Comparison of ENCODE assay signal across 21 cellular contexts in the genomic region with DNA sequence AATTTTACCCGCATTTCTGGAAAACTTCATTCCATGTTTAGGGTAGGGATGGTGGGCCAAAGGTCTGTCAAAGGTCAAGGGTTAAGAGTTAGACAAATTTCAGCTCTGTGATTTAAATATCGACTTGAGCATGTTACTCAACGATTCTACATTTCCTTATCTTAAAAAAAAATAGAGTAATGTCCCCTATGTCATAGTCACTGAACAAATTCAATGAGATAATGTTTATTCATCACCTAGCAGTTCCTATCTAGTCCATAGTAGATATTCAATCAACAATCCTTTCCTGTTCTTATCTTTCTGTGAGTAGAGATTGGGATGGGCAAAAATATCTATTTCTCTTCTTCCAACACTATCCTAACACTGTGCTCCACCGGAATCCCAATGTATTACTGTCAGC. TPM values are rescaled to one million over a fixed set of nuclear protein-coding genes. Genes with fewer than 3 reads are reported as not detected.
DNase-seq lines count a peak whose midpoint lies in the region; ATAC-seq, FAIRE-seq and TF ChIP-seq lines count a peak whose summit lies in the region.
"Had no signal": no experiment of that assay in that cellular context is flagged by ENCODE, and none has a peak within 500 bp of the region (broad histone marks: within the 10 kb centered on the region; RNA-seq: fewer than 3 reads in every experiment).

No MANE protein-coding gene starts in this region.

- no peak overlapping the region for H3K18ac ChIP-seq in IMR-90 (ENCODE audit: low read depth, low read length)

- H3K4me2 ChIP-seq in HepG2 (ENCODE audit: low read depth, low read length) (no peak overlapping the region), IMR-90 (ENCODE audit: low read depth, low read length) (no peak overlapping the region), endothelial cell of umbilical vein (ENCODE audit: insufficient read depth, low read length) (peak overlapping the region; percentile 51)

- CTCF ChIA-PET in HepG2 (lab: Yijun Ruan, JAX; ENCODE audit: low intra/inter-chr PET ratio, low total read pairs) (no interaction called here), IMR-90 (lab: Yijun Ruan, JAX) (no interaction called here), endothelial cell of umbilical vein (lab: Charles Lee) (interaction anchor here (1.4 to 2.5 kb wide), 2 partner anchors 14 to 26 kb away, joined by 6 to 14 read pairs; no protein-coding TSS in a partner anchor)

- H3K27me3 ChIP-seq in liver (ENCODE audit: control insufficient read depth in 4 of 4, insufficient read depth in 4 of 4, low read length in 3 of 4): no peaks in the 10 kb centered on the region
- H3K27me3 ChIP-seq in HepG2 (ENCODE audit: control insufficient read depth in 1 of 2, insufficient read depth in 2 of 2, low read length in 2 of 2): peaks cover 0 to 4% of the 10 kb centered on the region in 2 experiments; a peak in 1 of 5 replicates
- H3K27me3 ChIP-seq in IMR-90 (ENCODE audit: control insufficient read depth, insufficient read depth, low read length): no peaks in the 10 kb centered on the region
- no peaks in the 10 kb centered on the region for H3K27me3 ChIP-seq in endothelial cell of umbilical vein (ENCODE audit: control insufficient read depth in 2 of 2, insufficient read depth in 2 of 2, low read length in 2 of 2)
- H3K27me3 ChIP-seq in skeletal muscle tissue (ENCODE audit: control insufficient read depth in 3 of 3, insufficient read depth in 3 of 3, low read length in 3 of 3): peaks cover 5 to 7% (median 7%) of the 10 kb centered on the region in 3 donors
- H3K27me3 ChIP-seq: SJCRH30 had no signal

- no peak overlapping the region for H3K9ac ChIP-seq in liver (ENCODE audit: low read depth in 1 of 2, low read length in 2 of 2)
- no peak overlapping the region for H3K9ac ChIP-seq in HepG2 (ENCODE audit: insufficient read depth, low read depth, low read length)
- H3K9ac ChIP-seq in IMR-90 (ENCODE audit: low read depth, low read length): no peak overlapping the region
- no peak overlapping the region for H3K9ac ChIP-seq in endothelial cell of umbilical vein (replicated peaks; ENCODE audit: extremely low read depth, insufficient read depth, low read length)
- no peak overlapping the region for H3K9ac ChIP-seq in skeletal muscle tissue (ENCODE audit: low read depth in 1 of 3, low read length in 3 of 3)

- H2BK20ac ChIP-seq in IMR-90 (ENCODE audit: low read depth, low read length): no peak overlapping the region

- H3K9me1 ChIP-seq in IMR-90 (ENCODE audit: insufficient read depth, low read length): peaks cover 8% of the 10 kb centered on the region
- H3K9me1 ChIP-seq in endothelial cell of umbilical vein (replicated peaks; ENCODE audit: control insufficient read depth, extremely low read depth, insufficient read depth, low read length): no peaks in the 10 kb centered on the region

- intact Hi-C loops in HepG2 (cut with micrococcal nuclease; ENCODE audit: unreplicated experiment) (no loop called here), IMR-90 (cut with micrococcal nuclease) (no loop called here), endothelial cell of umbilical vein (cut with micrococcal nuclease) (loop anchor here (10.0 kb wide), 1 partner anchor 796 kb away; no protein-coding TSS in a partner anchor)

- H3K36me3 ChIP-seq in liver (ENCODE audit: control insufficient read depth in 4 of 4, insufficient read depth in 3 of 4, low read depth in 1 of 4, low read length in 3 of 4) (no peaks in the 10 kb centered on the region), HepG2 (replicated peaks in 1 of 2; ENCODE audit: control insufficient read depth in 1 of 2, insufficient read depth in 2 of 2, low read length in 2 of 2) (no peaks in the 10 kb centered on the region), IMR-90 (ENCODE audit: control insufficient read depth, insufficient read depth, low read length) (no peaks in the 10 kb centered on the region), endothelial cell of umbilical vein (ENCODE audit: control insufficient read depth in 2 of 2, extremely low read depth in 1 of 2, insufficient read depth in 2 of 2, low read length in 2 of 2) (no peaks in the 10 kb centered on the region), skeletal muscle tissue (ENCODE audit: control insufficient read depth in 3 of 3, insufficient read depth in 3 of 3, low read length in 3 of 3) (no peaks in the 10 kb centered on the region)
- H3K36me3 ChIP-seq: SJCRH30 had no signal

- no peak overlapping the region for H2BK5ac ChIP-seq in IMR-90 (ENCODE audit: low read depth, low read length, poor library complexity, severe bottlenecking)

- no peak for FAIRE-seq in HepG2 (lab: Jason Lieb, UNC)
- FAIRE-seq in endothelial cell of umbilical vein (lab: Jason Lieb, UNC): no peak
- FAIRE-seq: RCC 7860 had no signal

- no peaks in the 10 kb centered on the region for H3K9me3 ChIP-seq in liver (ENCODE audit: control insufficient read depth in 4 of 4, low read length in 3 of 4)
- H3K9me3 ChIP-seq in HepG2 (ENCODE audit: low read length): no peaks in the 10 kb centered on the region
- H3K9me3 ChIP-seq in IMR-90 (ENCODE audit: control insufficient read depth, insufficient read depth, low read length): no peaks in the 10 kb centered on the region
- H3K9me3 ChIP-seq in endothelial cell of umbilical vein (replicated peaks; ENCODE audit: control insufficient read depth, insufficient read depth, low read length): no peaks in the 10 kb centered on the region
- H3K9me3 ChIP-seq in skeletal muscle tissue (ENCODE audit: control insufficient read depth in 3 of 3, low read length in 3 of 3): no peaks in the 10 kb centered on the region
- H3K9me3 ChIP-seq: SJCRH30 had no signal

- H2AK5ac ChIP-seq in IMR-90 (ENCODE audit: low read depth, low read length): no peak overlapping the region

- TF ChIP-seq EP300 in HepG2 (IDR thresholded peaks at IDR 0.05; ENCODE audit: low read depth in 2 of 2, low read length in 2 of 2) (no peak), HepG2 (CRISPR knock-in tag; IDR thresholded peaks at IDR 0.05; ENCODE audit: borderline replicate concordance) (no peak)

- H3K4ac ChIP-seq in IMR-90 (ENCODE audit: low read depth, low read length): peak overlapping the region; percentile 9; the same call in 1 of the 2 replicates

- WGBS in liver: 42% methylated on average over 4 of the region's 4 CpGs
- under 1% methylated on average over 4 of the region's 4 CpGs for WGBS in HepG2 (ENCODE audit: low lambda C conversion rate)
- no CpG with 5 or more reads among the region's 4 CpGs for WGBS in IMR-90 (ENCODE audit: extremely low coverage in 2 of 2, insufficient read length in 1 of 2), 2 experiments

- H4K20me1 ChIP-seq in HepG2 (ENCODE audit: insufficient read depth, low read length) (no peaks in the 10 kb centered on the region), IMR-90 (ENCODE audit: insufficient read depth, low read length) (no peaks in the 10 kb centered on the region; the same call in 1 of the 2 replicates), endothelial cell of umbilical vein (replicated peaks; ENCODE audit: control insufficient read depth, extremely low read depth, insufficient read depth, low read length) (no peaks in the 10 kb centered on the region)

- H2AK9ac ChIP-seq in IMR-90 (replicated peaks; ENCODE audit: low read depth, low read length, poor library complexity): no peak overlapping the region

- H3K4me3 ChIP-seq in liver (ENCODE audit: low read depth in 1 of 3, low read length in 3 of 3) (no peak overlapping the region), HepG2 (replicated peaks in 1 of 3; ENCODE audit: insufficient read depth in 1 of 3, low read depth in 2 of 3, low read length in 3 of 3) (no peak overlapping the region), IMR-90 (ENCODE audit: insufficient read depth, low read depth, low read length) (no peak overlapping the region), endothelial cell of umbilical vein (replicated peaks in 1 of 3; ENCODE audit: insufficient read depth in 1 of 3, low read depth in 1 of 3, low read length in 3 of 3) (no peak overlapping the region), skeletal muscle tissue (ENCODE audit: low read length in 3 of 3) (no peak overlapping the region)
- H3K4me3 ChIP-seq: SJCRH30 had no signal

- TF ChIP-seq RAD21 in liver (IDR thresholded peaks at IDR 0.05) (no peak), HepG2 (CRISPR knock-in tag; IDR thresholded peaks at IDR 0.05) (no peak), IMR-90 (IDR thresholded peaks at IDR 0.05; ENCODE audit: low read length) (no peak)

- no peak overlapping the region for H4K91ac ChIP-seq in IMR-90 (ENCODE audit: insufficient read depth, low read depth, low read length)

- H2BK15ac ChIP-seq in IMR-90 (ENCODE audit: low read depth, low read length): no peak overlapping the region

- H3K56ac ChIP-seq in IMR-90 (ENCODE audit: extremely low read depth, insufficient read depth, low read length): no peak overlapping the region

- no peak overlapping the region for H4K5ac ChIP-seq in IMR-90 (ENCODE audit: low read depth, low read length)

- ATAC-seq in HepG2 (no peak), IMR-90 (ENCODE audit: low read depth) (no peak), GM21360 (IDR thresholded peaks at IDR 0.05; ENCODE audit: unreplicated experiment) (no peak), GM18511 (IDR thresholded peaks at IDR 0.05; ENCODE audit: unreplicated experiment) (no peak)

- no peak overlapping the region for H4K8ac ChIP-seq in IMR-90 (ENCODE audit: low read depth in 2 of 2, low read length in 2 of 2)

- H3K27ac ChIP-seq in liver (ENCODE audit: low read depth in 1 of 2, low read length in 2 of 2) (peak overlapping the region in 1 of 2 donors; percentile 49), HepG2 (ENCODE audit: extremely low read length, insufficient read depth, low read length) (no peak overlapping the region), IMR-90 (ENCODE audit: insufficient read depth, low read length) (no peak overlapping the region), endothelial cell of umbilical vein (ENCODE audit: insufficient read depth, low read depth, low read length) (peak overlapping the region; percentile 25), skeletal muscle tissue (ENCODE audit: low read depth, low read length) (peak overlapping the region; percentile 55)
- H3K27ac ChIP-seq: SJCRH30 had no signal

- POLR2A ChIA-PET in HepG2 (lab: Yijun Ruan, JAX): no interaction called here
- POLR2A ChIA-PET in IMR-90 (lab: Charles Lee; ENCODE audit: unreplicated experiment): no interaction called here
- POLR2A ChIA-PET in endothelial cell of umbilical vein (lab: Charles Lee): no interaction called here

- in situ Hi-C loops in HepG2 (cut with HindIII; ENCODE audit: extremely low pct_ligation_motif_present, low pct_unique_long_range_greater_than_20kb): no loop called here
- in situ Hi-C loops in IMR-90 (cut with MboI; ENCODE audit: low sequenced_read_pairs): loop anchor here (25.0 kb wide), 1 partner anchor 736 kb away; no protein-coding TSS in a partner anchor

- dilution Hi-C loops in IMR-90 (cut with HindIII; ENCODE audit: low sequenced_read_pairs, unreplicated experiment): no loop called here
- dilution Hi-C loops in endothelial cell of umbilical vein (cut with MboI; ENCODE audit: extremely low pct_ligation_motif_present, low sequenced_read_pairs): no loop called here

- H2AFZ ChIP-seq in HepG2 (ENCODE audit: low read length) (no peak overlapping the region), IMR-90 (replicated peaks; ENCODE audit: low read length, poor library complexity) (no peak overlapping the region), endothelial cell of umbilical vein (ENCODE audit: low read depth, low read length) (peak overlapping the region; percentile 79)

- H3K4me1 ChIP-seq in liver (ENCODE audit: control insufficient read depth in 4 of 4, insufficient read depth in 4 of 4, low read length in 3 of 4): peaks cover 8 to 30% (median 15%) of the 10 kb centered on the region in 4 donors
- H3K4me1 ChIP-seq in HepG2 (ENCODE audit: insufficient read depth, low read length): no peaks in the 10 kb centered on the region
- H3K4me1 ChIP-seq in IMR-90 (ENCODE audit: control insufficient read depth, insufficient read depth, low read length): peaks cover 10% of the 10 kb centered on the region
- peaks cover 26% of the 10 kb centered on the region for H3K4me1 ChIP-seq in endothelial cell of umbilical vein (ENCODE audit: control insufficient read depth, extremely low read depth, insufficient read depth, low read length)
- peaks cover 0 to 15% (median 10%) of the 10 kb centered on the region in 3 donors for H3K4me1 ChIP-seq in skeletal muscle tissue (ENCODE audit: control insufficient read depth in 3 of 3, insufficient read depth in 3 of 3, low read length in 3 of 3)
- H3K4me1 ChIP-seq: SJCRH30 had no signal

- H3K14ac ChIP-seq in IMR-90 (replicated peaks; ENCODE audit: low read depth, low read length): no peak overlapping the region

- TF ChIP-seq CTCF in liver (IDR thresholded peaks at IDR 0.05; ENCODE audit: low read depth, low read length, missing input control) (no peak), HepG2 (CRISPR knock-in tag; IDR thresholded peaks at IDR 0.05) (no peak), IMR-90 (conservative IDR thresholded peaks at IDR 0.05; ENCODE audit: low read depth, low read length) (no peak), endothelial cell of umbilical vein (IDR thresholded peaks at IDR 0.05; ENCODE audit: extremely low read depth in 1 of 2, insufficient read depth in 1 of 2, low read depth in 1 of 2, low read length in 2 of 2) (no peak)

- DNase-seq in HepG2 (ENCODE audit: low spot score): no peak
- no peak for DNase-seq in IMR-90
- no peak for DNase-seq in endothelial cell of umbilical vein (ENCODE audit: low read depth, low spot score)
- no peak for DNase-seq in nucleus accumbens (lab: John Stamatoyannopoulos, UW)
- DNase-seq: CD4-positive, alpha-beta T cell; COR-L47; DMS79 treated with DMSO at 0.1 percent for 48 hours; NCI-H1105 treated with DMSO at 0.1 percent for 48 hours; NCI-H2081; NCI-H2171; NCI-H446; NCI-H526; OCI-M1; SJCRH30 had no signal

- H3K79me2 ChIP-seq in HepG2 (ENCODE audit: insufficient read depth, low read length) (no peaks in the 10 kb centered on the region), endothelial cell of umbilical vein (ENCODE audit: control insufficient read depth, insufficient read depth, low read length) (no peaks in the 10 kb centered on the region)

- no TSS peak for BruUV-seq in HepG2 (replicated peaks; lab: Mats Ljungman, UMichigan)
- BruUV-seq in IMR-90 (replicated peaks; lab: Mats Ljungman, UMichigan): no TSS peak
- no TSS peak for BruUV-seq in endothelial cell of umbilical vein (replicated peaks; lab: Mats Ljungman, UMichigan)

- no peaks in the 10 kb centered on the region; a peak in 1 of 4 replicates for H3K79me1 ChIP-seq in IMR-90 (ENCODE audit: low read depth in 1 of 2, low read length in 2 of 2)

- no peak overlapping the region for H2BK120ac ChIP-seq in IMR-90 (ENCODE audit: low read depth, low read length)

- TF ChIP-seq POLR2A in HepG2 (IDR thresholded peaks at IDR 0.05; ENCODE audit: insufficient read depth in 1 of 2, low read depth in 2 of 2, low read length in 2 of 2) (no peak), IMR-90 (IDR thresholded peaks at IDR 0.05; ENCODE audit: low read depth, low read length) (no peak), endothelial cell of umbilical vein (IDR thresholded peaks at IDR 0.05; ENCODE audit: low read depth, low read length) (no peak)

- H3K23ac ChIP-seq in IMR-90 (ENCODE audit: low read depth, low read length): no peak overlapping the region; the same call in 1 of the 2 replicates

RNA-seq across cellular contexts. Expression of a gene that starts 1.1 kb away (rescaled TPM):
- total RNA-seq in liver (1 to 10 TPM; 1.3 to 3.1 TPM), HepG2 (2016; rRNA removed; fragmentation: Illumina TruSeq; extraction: Trizol) (not detected in 2 replicates), IMR-90 (2012; rRNA removed) (0.18 and 0.28 TPM in 2 replicates), endothelial cell of umbilical vein (4.5 and 12.5 TPM in 2 replicates), skeletal muscle tissue (0.52 TPM)
- polyA plus RNA-seq in liver (1 to 10 TPM in 1 of 2 donors, under 1 TPM in 1; 0.55 to 1.8 TPM), HepG2 (2011; rRNA removed) (not detected in 2 replicates), IMR-90 (2012; rRNA removed) (0.09 and 0.12 TPM in 2 replicates), endothelial cell of umbilical vein (3.1 and 4.0 TPM in 2 replicates)
- total RNA-seq in HepG2 (2016; cell fraction: cytosol; rRNA removed; fragmentation: Illumina TruSeq; extraction: Trizol; ENCODE audit: low read depth): not detected in 2 replicates
- not detected in 2 replicates for total RNA-seq in HepG2 (2016; cell fraction: insoluble cytoplasmic fraction; rRNA removed; fragmentation: Illumina TruSeq; extraction: Trizol)
- not detected in 2 replicates for total RNA-seq in HepG2 (2016; cell fraction: membrane; rRNA removed; fragmentation: Illumina TruSeq; extraction: Trizol)
- not detected in 2 replicates for total RNA-seq in HepG2 (2016; cell fraction: nucleus; rRNA removed; fragmentation: Illumina TruSeq; extraction: Trizol)
- polyA plus RNA-seq in HepG2 (2011; cell fraction: cytosol; rRNA removed): not detected in 2 replicates
- polyA plus RNA-seq in HepG2 (2011; cell fraction: nucleus; rRNA removed): not detected in 2 replicates
- not detected in 2 replicates for polyA plus RNA-seq in HepG2 (2012)
- not detected in 2 replicates for polyA plus RNA-seq in HepG2 (2016; cell fraction: cytosol; fragmentation: Illumina TruSeq; extraction: Trizol; ENCODE audit: low read depth)
- polyA plus RNA-seq in HepG2 (2016; cell fraction: insoluble cytoplasmic fraction; fragmentation: Illumina TruSeq; extraction: Trizol; ENCODE audit: low read depth): not detected in 2 replicates
- not detected in 2 replicates for polyA plus RNA-seq in HepG2 (2016; cell fraction: membrane; fragmentation: Illumina TruSeq; extraction: Trizol; ENCODE audit: low read depth)
- polyA plus RNA-seq in HepG2 (2016; cell fraction: nucleus; fragmentation: Illumina TruSeq; extraction: Trizol; ENCODE audit: insufficient read depth, low read depth): not detected in 2 replicates
- polyA minus RNA-seq in HepG2 (2011; rRNA and poly(A)+ RNA removed; ENCODE audit: low replicate concordance): not detected in 2 replicates
- not detected in 2 replicates for polyA minus RNA-seq in HepG2 (2011; cell fraction: cytosol; rRNA and poly(A)+ RNA removed)
- not detected in 2 replicates for polyA minus RNA-seq in HepG2 (2011; cell fraction: nucleus; rRNA and poly(A)+ RNA removed)
- 0.04 TPM in 1 of 2 replicates, not detected in the other for polyA plus RNA-seq in IMR-90 (2012; cell fraction: cytosol; rRNA removed)
- polyA plus RNA-seq in IMR-90 (2012; cell fraction: nucleus; rRNA removed; ENCODE audit: low replicate concordance): 0.16 TPM in 1 of 2 replicates, not detected in the other
- polyA plus RNA-seq in endothelial cell of umbilical vein (2011; cell fraction: cytosol; rRNA removed): 2.0 and 3.7 TPM in 2 replicates
- polyA plus RNA-seq in endothelial cell of umbilical vein (2011; cell fraction: nucleus; rRNA removed): 40.9 and 51.1 TPM in 2 replicates
- 17.7 and 21.2 TPM in 2 replicates for polyA plus RNA-seq in endothelial cell of umbilical vein (2012)
- 4.1 and 8.1 TPM in 2 replicates for polyA minus RNA-seq in endothelial cell of umbilical vein
- not detected for polyA minus RNA-seq in endothelial cell of umbilical vein (2011; cell fraction: cytosol; rRNA and poly(A)+ RNA removed)
- polyA minus RNA-seq in endothelial cell of umbilical vein (2011; cell fraction: nucleus; rRNA and poly(A)+ RNA removed): 14.3 and 31.0 TPM in 2 replicates
- total RNA-seq: CD4-positive, alpha-beta T cell; H4; SJCRH30 had no signal

RNA-seq across cellular contexts. Expression of a gene that starts 49.9 kb away (rescaled TPM):
- total RNA-seq in liver: not detected
- polyA plus RNA-seq in liver: not detected
- total RNA-seq in HepG2 (2016; rRNA removed; fragmentation: Illumina TruSeq; extraction: Trizol): not detected in 2 replicates
- total RNA-seq in HepG2 (2016; cell fraction: cytosol; rRNA removed; fragmentation: Illumina TruSeq; extraction: Trizol; ENCODE audit: low read depth): not detected in 2 replicates
- total RNA-seq in HepG2 (2016; cell fraction: insoluble cytoplasmic fraction; rRNA removed; fragmentation: Illumina TruSeq; extraction: Trizol): not detected in 2 replicates
- total RNA-seq in HepG2 (2016; cell fraction: membrane; rRNA removed; fragmentation: Illumina TruSeq; extraction: Trizol): not detected in 2 replicates
- total RNA-seq in HepG2 (2016; cell fraction: nucleus; rRNA removed; fragmentation: Illumina TruSeq; extraction: Trizol): not detected in 2 replicates
- not detected in 2 replicates for polyA plus RNA-seq in HepG2 (2011; rRNA removed)
- polyA plus RNA-seq in HepG2 (2011; cell fraction: cytosol; rRNA removed): not detected in 2 replicates
- not detected in 2 replicates for polyA plus RNA-seq in HepG2 (2011; cell fraction: nucleus; rRNA removed)
- not detected in 2 replicates for polyA plus RNA-seq in HepG2 (2012)
- not detected in 2 replicates for polyA plus RNA-seq in HepG2 (2016; cell fraction: cytosol; fragmentation: Illumina TruSeq; extraction: Trizol; ENCODE audit: low read depth)
- not detected in 2 replicates for polyA plus RNA-seq in HepG2 (2016; cell fraction: insoluble cytoplasmic fraction; fragmentation: Illumina TruSeq; extraction: Trizol; ENCODE audit: low read depth)
- polyA plus RNA-seq in HepG2 (2016; cell fraction: membrane; fragmentation: Illumina TruSeq; extraction: Trizol; ENCODE audit: low read depth): not detected in 2 replicates
- polyA plus RNA-seq in HepG2 (2016; cell fraction: nucleus; fragmentation: Illumina TruSeq; extraction: Trizol; ENCODE audit: insufficient read depth, low read depth): not detected in 2 replicates
- polyA minus RNA-seq in HepG2 (2011; rRNA and poly(A)+ RNA removed; ENCODE audit: low replicate concordance): not detected in 2 replicates
- not detected in 2 replicates for polyA minus RNA-seq in HepG2 (2011; cell fraction: cytosol; rRNA and poly(A)+ RNA removed)
- polyA minus RNA-seq in HepG2 (2011; cell fraction: nucleus; rRNA and poly(A)+ RNA removed): not detected in 2 replicates
- not detected in 2 replicates for total RNA-seq in IMR-90 (2012; rRNA removed)
- not detected in 2 replicates for polyA plus RNA-seq in IMR-90 (2012; rRNA removed)
- not detected in 2 replicates for polyA plus RNA-seq in IMR-90 (2012; cell fraction: cytosol; rRNA removed)
- polyA plus RNA-seq in IMR-90 (2012; cell fraction: nucleus; rRNA removed; ENCODE audit: low replicate concordance): not detected in 2 replicates
- not detected in 2 replicates for total RNA-seq in endothelial cell of umbilical vein
- not detected in 2 replicates for polyA plus RNA-seq in endothelial cell of umbilical vein
- not detected in 2 replicates for polyA plus RNA-seq in endothelial cell of umbilical vein (2011; cell fraction: cytosol; rRNA removed)
- not detected in 2 replicates for polyA plus RNA-seq in endothelial cell of umbilical vein (2011; cell fraction: nucleus; rRNA removed)
- not detected in 2 replicates for polyA plus RNA-seq in endothelial cell of umbilical vein (2012)
- polyA minus RNA-seq in endothelial cell of umbilical vein: not detected in 2 replicates
- polyA minus RNA-seq in endothelial cell of umbilical vein (2011; cell fraction: cytosol; rRNA and poly(A)+ RNA removed): not detected
- not detected in 2 replicates for polyA minus RNA-seq in endothelial cell of umbilical vein (2011; cell fraction: nucleus; rRNA and poly(A)+ RNA removed)
- total RNA-seq in skeletal muscle tissue: not detected
- total RNA-seq: CD4-positive, alpha-beta T cell; H4; SJCRH30 had no signal
- polyA plus RNA-seq: BJ had no signal

Comparison
In these comparisons a context has a peak if more than half of its experiments do, and no peak if none do; other contexts are left out.
1. H3K27ac ChIP-seq: peak in endothelial cell of umbilical vein (single experiment) and skeletal muscle tissue (single experiment); none in HepG2 (single experiment) and IMR-90 (single experiment).